In genomic region chr3:126638790-126639189, GRCh38 we compare ENCODE assay signal across 26 cellular contexts.
"Had no signal": no experiment of that assay in that cellular context is flagged by ENCODE, and none has a peak within 500 bp of the region (broad histone marks: within the 10 kb centered on the region; RNA-seq: fewer than 3 reads in every experiment).

No MANE protein-coding gene starts in this region.

- H3K79me2 ChIP-seq: hepatocyte had no signal

- H3K4me1 ChIP-seq: colonic mucosa, esophagus muscularis mucosa, esophagus squamous epithelium, foreskin keratinocyte, gastroesophageal sphincter, heart left ventricle had no signal

- DNase-seq: colonic mucosa; cortex of kidney; dermis blood vessel endothelial cell; dorsolateral prefrontal cortex; effector CD4-positive, alpha-beta T cell; effector CD8-positive, alpha-beta T cell; effector memory CD4-positive, alpha-beta T cell; effector memory CD8-positive, alpha-beta T cell; endodermal cell; erythroblast; esophagus squamous epithelium; foreskin fibroblast; foreskin keratinocyte; foreskin melanocyte; gastrocnemius medialis; glutamatergic neuron; head of caudate nucleus; heart left ventricle; heart right ventricle had no signal

- H3K9me3 Mint-ChIP-seq: dendritic cell treated with granulocyte-macrophage colony-stimulating factor and Interleukin-4, amounts not matched to agents 40 ng/mL and 50 ng/mL, for 4 days; effector memory CD8-positive, alpha-beta T cell; endodermal cell had no signal

- H3K27me3 Mint-ChIP-seq: dendritic cell treated with granulocyte-macrophage colony-stimulating factor and Interleukin-4, amounts not matched to agents 40 ng/mL and 50 ng/mL, for 4 days had no signal

- H2AFZ ChIP-seq: hepatocyte had no signal

- H3K27ac ChIP-seq: colonic mucosa, coronary artery, dorsolateral prefrontal cortex, epithelial cell of prostate, esophagus muscularis mucosa, esophagus squamous epithelium, foreskin keratinocyte, gastrocnemius medialis, gastroesophageal sphincter, heart left ventricle, heart right ventricle, hepatocyte had no signal

- H3K4me2 ChIP-seq: hepatocyte had no signal

- H3K9me3 ChIP-seq: colonic mucosa, esophagus muscularis mucosa, esophagus squamous epithelium, gastrocnemius medialis, gastroesophageal sphincter, heart left ventricle, heart right ventricle had no signal

- H3K27ac Mint-ChIP-seq: dendritic cell treated with granulocyte-macrophage colony-stimulating factor and Interleukin-4, amounts not matched to agents 40 ng/mL and 50 ng/mL, for 4 days; effector memory CD8-positive, alpha-beta T cell; endodermal cell had no signal

- H3K27me3 ChIP-seq: colonic mucosa, dorsolateral prefrontal cortex, esophagus muscularis mucosa, esophagus squamous epithelium, foreskin keratinocyte, gastrocnemius medialis, gastroesophageal sphincter, heart left ventricle, heart right ventricle, hepatocyte had no signal

- H3K36me3 ChIP-seq: colonic mucosa had no signal

- H3K4me3 Mint-ChIP-seq: dendritic cell treated with granulocyte-macrophage colony-stimulating factor and Interleukin-4, amounts not matched to agents 40 ng/mL and 50 ng/mL, for 4 days; effector memory CD8-positive, alpha-beta T cell; endodermal cell had no signal

- ATAC-seq: effector memory CD8-positive, alpha-beta T cell; esophagus mucosa; foreskin keratinocyte; gastrocnemius medialis; gastroesophageal sphincter; heart left ventricle; heart right ventricle had no signal

- H3K4me3 ChIP-seq: colonic mucosa, coronary artery, dorsolateral prefrontal cortex, esophagus muscularis mucosa, esophagus squamous epithelium, gastrocnemius medialis, gastroesophageal sphincter, heart left ventricle, heart right ventricle, hepatocyte had no signal
